In genomic region chr10:22429981-22430421, GRCh38 we compare ENCODE assay signal across 22 cellular contexts.
DNase-seq lines count a peak whose midpoint lies in the region; ATAC-seq and TF ChIP-seq lines count a peak whose summit lies in the region.
"Had no signal": no experiment of that assay in that cellular context is flagged by ENCODE, and none has a peak within 500 bp of the region (broad histone marks: within the 10 kb centered on the region; RNA-seq: fewer than 3 reads in every experiment).

No MANE protein-coding gene starts in this region.

- DNase-seq in MCF 10A (ENCODE audit: unreplicated experiment) (no peak), breast epithelium (ENCODE audit: low spot score in 2 of 2) (no peak), PC-3 (no peak), islet precursor cell (peak; percentile 65), T-helper 17 cell (no peak), sciatic nerve (ENCODE audit: low spot score) (no peak)
- DNase-seq: activated gamma-delta T cell; brain microvascular endothelial cell; COR-L47; left cardiac atrium; naive thymus-derived CD4-positive, alpha-beta T cell; NCI-H1930; right cardiac atrium; RPMI8226; SK-N-SH; upper lobe of left lung had no signal

- ATAC-seq in PC-3 (no peak), T-helper 17 cell (no peak), sciatic nerve (no peak), GM21381 (IDR thresholded peaks at IDR 0.05; ENCODE audit: unreplicated experiment) (no peak), HG03196 (IDR thresholded peaks at IDR 0.05; ENCODE audit: unreplicated experiment) (no peak)
- ATAC-seq: left cardiac atrium; naive thymus-derived CD4-positive, alpha-beta T cell; right cardiac atrium had no signal

- H3K27ac Mint-ChIP-seq in MCF 10A (ENCODE audit: low read depth, unreplicated experiment) (peak overlapping the region; percentile 71), T-helper 17 cell (no peak overlapping the region)
- H3K27ac Mint-ChIP-seq: T-helper 2 cell treated with Interferon-gamma antibody and Interleukin-4, amounts not matched to agents 5 μg/mL and 100 μg/mL, for 36 hours had no signal

- H3K4me1 ChIP-seq in breast epithelium (peaks cover 0 to 7% of the 10 kb centered on the region in 2 donors), PC-3 (ENCODE audit: insufficient read depth, low read length) (peaks cover 62% of the 10 kb centered on the region)

- peak overlapping the region; percentile 60; the same call in 1 of the 2 replicates for H3K9ac ChIP-seq in PC-3 (ENCODE audit: low read length)
- H3K9ac ChIP-seq: KMS-11, SK-N-SH had no signal

- POLR2A ChIA-PET in MCF 10A (lab: Yijun Ruan, JAX) (interaction anchor here (1.1 to 2.3 kb wide), 5 partner anchors 12 to 427 kb away, joined by 3 to 11 read pairs (median 5); partner anchors contain the start of gene DNAJC1), PC-3 (lab: Charles Lee; ENCODE audit: unreplicated experiment) (no interaction called here)

- peaks cover 26% of the 10 kb centered on the region for H3F3A ChIP-seq in PC-3 (ENCODE audit: low read length, unreplicated experiment)

- H3K27ac ChIP-seq in breast epithelium: no peak overlapping the region
- peak overlapping the region; percentile 95 for H3K27ac ChIP-seq in PC-3 (ENCODE audit: low read length)
- H3K27ac ChIP-seq: brain microvascular endothelial cell, coronary artery, KMS-11, upper lobe of left lung, VCaP had no signal

- H3K9me2 ChIP-seq in PC-3 (replicated peaks; ENCODE audit: low read length): no peaks in the 10 kb centered on the region
- H3K9me2 ChIP-seq: SK-N-SH had no signal

- BruUV-seq in MCF 10A (replicated peaks; lab: Mats Ljungman, UMichigan) (no TSS peak), PC-3 (replicated peaks; lab: Mats Ljungman, UMichigan) (no TSS peak)

- peak overlapping the region; percentile 29; the same call in 1 of the 2 replicates for H2AFZ ChIP-seq in PC-3 (ENCODE audit: low read length)

- no peaks in the 10 kb centered on the region for H3K79me2 ChIP-seq in PC-3 (ENCODE audit: low read length)

- H3K27me3 ChIP-seq in breast epithelium (no peaks in the 10 kb centered on the region), PC-3 (ENCODE audit: low read length) (no peaks in the 10 kb centered on the region)
- H3K27me3 ChIP-seq: brain microvascular endothelial cell, upper lobe of left lung had no signal

- no peaks in the 10 kb centered on the region for H3K36me3 ChIP-seq in breast epithelium
- H3K36me3 ChIP-seq in PC-3 (ENCODE audit: low read depth, low read length): no peaks in the 10 kb centered on the region
- H3K36me3 ChIP-seq: brain microvascular endothelial cell, upper lobe of left lung had no signal

- peak overlapping the region; percentile 84 for H3K4me2 ChIP-seq in PC-3 (ENCODE audit: low read length)
- H3K4me2 ChIP-seq: KMS-11, SK-N-SH had no signal

- TF ChIP-seq CTCF in MCF 10A (IDR thresholded peaks at IDR 0.05; ENCODE audit: unreplicated experiment) (no peak), breast epithelium (IDR thresholded peaks at IDR 0.05) (no peak), PC-3 (conservative IDR thresholded peaks at IDR 0.05; ENCODE audit: low read depth, low read length) (no peak)

- H3K9me3 ChIP-seq in breast epithelium (no peaks in the 10 kb centered on the region), PC-3 (ENCODE audit: low read length) (no peaks in the 10 kb centered on the region), T-helper 17 cell (ENCODE audit: control insufficient read depth, low read length, poor library complexity, severe bottlenecking) (no peaks in the 10 kb centered on the region)
- H3K9me3 ChIP-seq: SK-N-SH, upper lobe of left lung had no signal

- no peak for TF ChIP-seq POLR2A in breast epithelium (IDR thresholded peaks at IDR 0.05)

- H3K4me3 Mint-ChIP-seq in MCF 10A (ENCODE audit: unreplicated experiment): peak overlapping the region; percentile 31
- H3K4me3 Mint-ChIP-seq in T-helper 17 cell: no peak overlapping the region
- H3K4me3 Mint-ChIP-seq: naive thymus-derived CD4-positive, alpha-beta T cell; T-helper 2 cell treated with Interferon-gamma antibody and Interleukin-4, amounts not matched to agents 5 μg/mL and 100 μg/mL, for 36 hours had no signal

- H3K27me3 Mint-ChIP-seq in MCF 10A (ENCODE audit: insufficient read depth, unreplicated experiment) (no peaks in the 10 kb centered on the region), T-helper 17 cell (peaks cover 37% of the 10 kb centered on the region)

- no peaks in the 10 kb centered on the region for H3K9me3 Mint-ChIP-seq in MCF 10A (ENCODE audit: unreplicated experiment)
- H3K9me3 Mint-ChIP-seq: naive thymus-derived CD4-positive, alpha-beta T cell; T-helper 2 cell treated with Interferon-gamma antibody and Interleukin-4, amounts not matched to agents 5 μg/mL and 100 μg/mL, for 36 hours had no signal

- H3K4me3 ChIP-seq in breast epithelium: no peak overlapping the region
- no peak overlapping the region for H3K4me3 ChIP-seq in PC-3 (ENCODE audit: low read length)
- H3K4me3 ChIP-seq: coronary artery, upper lobe of left lung had no signal

- intact Hi-C loops in MCF 10A (cut with micrococcal nuclease): loop anchor here (5.0 to 10.0 kb wide), 5 partner anchors 113 to 557 kb away; partner anchors contain the start of genes COMMD3, DNAJC1 and PIP4K2A
- intact Hi-C loops in breast epithelium (cut with DNase I; ENCODE audit: low total_unique reads): no loop called here
- intact Hi-C loops in PC-3 (cut with micrococcal nuclease): loop anchor here (2.0 to 5.0 kb wide), 5 partner anchors 88 to 557 kb away; partner anchors contain the start of gene COMMD3
- intact Hi-C loops in sciatic nerve (cut with DNase I): no loop called here

- H4K20me1 ChIP-seq in PC-3 (ENCODE audit: low read length): no peaks in the 10 kb centered on the region

- H3K36me3 Mint-ChIP-seq in MCF 10A (ENCODE audit: insufficient read depth, unreplicated experiment) (peaks cover under 1% of the 10 kb centered on the region), T-helper 17 cell (ENCODE audit: low read depth) (peaks cover 2% of the 10 kb centered on the region)
- H3K36me3 Mint-ChIP-seq: naive thymus-derived CD4-positive, alpha-beta T cell had no signal

- H3K4me1 Mint-ChIP-seq in MCF 10A (ENCODE audit: insufficient read depth, unreplicated experiment) (peaks cover 56% of the 10 kb centered on the region), T-helper 17 cell (peaks cover 7% of the 10 kb centered on the region)

- CTCF ChIA-PET in MCF 10A (lab: Yijun Ruan, JAX): interaction anchor here (0.5 to 1.8 kb wide), 6 partner anchors 12 to 559 kb away, joined by 3 to 4 read pairs (median 4); no protein-coding TSS in a partner anchor
- CTCF ChIA-PET in PC-3 (lab: Charles Lee): no interaction called here

Comparison
In these comparisons a context has a peak if more than half of its experiments do, and no peak if none do; other contexts are left out.
1. intact Hi-C loops: an anchor here in MCF 10A (5.0 to 10.0 kb wide) and PC-3 (2.0 to 5.0 kb wide); none called in breast epithelium and sciatic nerve.